In genomic region chr2:1972428-1972827, GRCh38 we compare ENCODE assay signal across 10 cellular contexts.
DNase-seq lines count a peak whose midpoint lies in the region; ATAC-seq and TF ChIP-seq lines count a peak whose summit lies in the region.
"Had no signal": no experiment of that assay in that cellular context is flagged by ENCODE, and none has a peak within 500 bp of the region (broad histone marks: within the 10 kb centered on the region; RNA-seq: fewer than 3 reads in every experiment).

No MANE protein-coding gene starts in this region.

- H3K36me3 ChIP-seq in BLaER1 = no peaks in the 10 kb centered on the region
- H3K36me3 ChIP-seq: BLaER1 treated with 17β-estradiol and CSF1 and Interleukin-3, amounts not matched to agents 10 nM and 100 nM; suprapubic skin had no signal

- H3K9me3 Mint-ChIP-seq in WTC11 = no peaks in the 10 kb centered on the region

- peaks cover 53% of the 10 kb centered on the region for H3K4me1 Mint-ChIP-seq in WTC11

- no peak overlapping the region for H3K9ac ChIP-seq in BLaER1
- H3K9ac ChIP-seq: BLaER1 treated with 17β-estradiol and CSF1 and Interleukin-3, amounts not matched to agents 10 nM and 100 nM had no signal

- CTCF ChIA-PET in WTC11 (lab: Charles Lee) = no interaction called here

- H3K4me2 ChIP-seq in BLaER1 = 0 out of 2 replicates have a peak overlapping the region, but pooled peaks have one; percentile 24

- H3K4me1 ChIP-seq in BLaER1 = peaks cover 58% of the 10 kb centered on the region

- no peaks in the 10 kb centered on the region for H3K36me3 Mint-ChIP-seq in WTC11

- H3K9me3 ChIP-seq in BLaER1 = no peaks in the 10 kb centered on the region
- H3K9me3 ChIP-seq: BLaER1 treated with 17β-estradiol and CSF1 and Interleukin-3, amounts not matched to agents 10 nM and 100 nM; suprapubic skin had no signal

- H4K20me1 ChIP-seq in BLaER1 = no peaks in the 10 kb centered on the region

- H3K27me3 Mint-ChIP-seq in WTC11 (ENCODE audit: low read depth) = no peaks in the 10 kb centered on the region

- POLR2A ChIA-PET in WTC11 (lab: Charles Lee) = no interaction called here

- H3K4me3 ChIP-seq in BLaER1 = no peak overlapping the region
- H3K4me3 ChIP-seq: BLaER1 treated with 17β-estradiol and CSF1 and Interleukin-3, amounts not matched to agents 10 nM and 100 nM; suprapubic skin had no signal

- TF ChIP-seq CTCF in WTC11 (IDR thresholded peaks at IDR 0.05) = no peak

- no peaks in the 10 kb centered on the region for H3K27me3 ChIP-seq in BLaER1
- H3K27me3 ChIP-seq: suprapubic skin had no signal

- no peak overlapping the region for H3K4me3 Mint-ChIP-seq in WTC11

- H3K27ac Mint-ChIP-seq in WTC11 = no peak overlapping the region; the same call in 1 of the 2 replicates

- DNase-seq in NCI-H187 (lab: John Stamatoyannopoulos, UW) = peak; percentile 91 to 99
- no peak for DNase-seq in WTC11 (ENCODE audit: low spot score)
- peak; percentile 18 for DNase-seq in iris pigment epithelial cell (ENCODE audit: low read depth)
- DNase-seq in HT-29 (ENCODE audit: low spot score) = no peak
- DNase-seq in stimulated activated CD8-positive, alpha-beta memory T cell treated with anti-CD3 and anti-CD28 coated beads, Interleukin-4, amount 100 ng/mL, for 48 hours = no peak
- DNase-seq in activated CD8-positive, alpha-beta memory T cell treated with anti-CD3 and anti-CD28 coated beads, Interleukin-2, amount 50 U/mL, for 4 hours = no peak

- no peak overlapping the region for H3K27ac ChIP-seq in BLaER1
- H3K27ac ChIP-seq: BLaER1 treated with 17β-estradiol and CSF1 and Interleukin-3, amounts not matched to agents 10 nM and 100 nM; suprapubic skin had no signal

- ATAC-seq in WTC11 (peak; percentile 19), HG02571 (IDR thresholded peaks at IDR 0.05; ENCODE audit: unreplicated experiment) (no peak)

TF ChIP-seq in WTC11, 78 proteins besides CTCF, POLR2A, EP300 and RAD21:
- TF ChIP-seq ZSCAN18 (CRISPR knock-in tag; IDR thresholded peaks at IDR 0.05) = no peak
- no peak for TF ChIP-seq ESRRA (CRISPR knock-in tag; IDR thresholded peaks at IDR 0.05; ENCODE audit: borderline replicate concordance)
- TF ChIP-seq FOXP1 (CRISPR knock-in tag; IDR thresholded peaks at IDR 0.05; ENCODE audit: borderline replicate concordance) = no peak
- TF ChIP-seq ETV6 (CRISPR knock-in tag; IDR thresholded peaks at IDR 0.05) = no peak
- no peak for TF ChIP-seq EMX1 (CRISPR knock-in tag; IDR thresholded peaks at IDR 0.05)
- no peak for TF ChIP-seq ZNF232 (CRISPR knock-in tag; IDR thresholded peaks at IDR 0.05)
- no peak for TF ChIP-seq ZNF317 (CRISPR knock-in tag; IDR thresholded peaks at IDR 0.05; ENCODE audit: borderline replicate concordance, low read depth)
- no peak for TF ChIP-seq HMGA2 (CRISPR knock-in tag; IDR thresholded peaks at IDR 0.05)
- no peak for TF ChIP-seq PREB (CRISPR knock-in tag; IDR thresholded peaks at IDR 0.05; ENCODE audit: borderline replicate concordance)
- no peak for TF ChIP-seq PRDM15 (CRISPR knock-in tag; IDR thresholded peaks at IDR 0.05)
- TF ChIP-seq ZBTB21 (CRISPR knock-in tag; IDR thresholded peaks at IDR 0.05; ENCODE audit: borderline replicate concordance) = no peak

Comparison
In these comparisons a context has a peak if more than half of its experiments do, and no peak if none do; other contexts are left out.
1. DNase-seq: peak in NCI-H187 (2 of 2) and iris pigment epithelial cell (single experiment); none in WTC11 (single experiment), HT-29 (single experiment), stimulated activated CD8-positive, alpha-beta memory T cell treated with anti-CD3 and anti-CD28 coated beads, Interleukin-4, amount 100 ng/mL, for 48 hours (single experiment) and activated CD8-positive, alpha-beta memory T cell treated with anti-CD3 and anti-CD28 coated beads, Interleukin-2, amount 50 U/mL, for 4 hours (single experiment).